11 cellular contexts compared by ENCODE assay signal in genomic region chr1:179818260-179818659, GRCh38.
"Had no signal": no experiment of that assay in that cellular context is flagged by ENCODE, and none has a peak within 500 bp of the region (broad histone marks: within the 10 kb centered on the region; RNA-seq: fewer than 3 reads in every experiment).

No MANE protein-coding gene starts in this region.

- DNase-seq: activated CD4-positive, alpha-beta T cell treated with anti-CD3 and anti-CD28 coated beads, Interleukin-2, amount 10 ng/mL, durations not matched to agents 7 days and 5 days; activated CD8-positive, alpha-beta memory T cell treated with anti-CD3 and anti-CD28 coated beads, Interleukin-2, amount 50 U/mL, for 4 hours; activated T-cell treated with anti-CD3 and anti-CD28 coated beads, Interleukin-2, amount 50 U/mL, for 4 hours; cortex of kidney; effector CD4-positive, alpha-beta T cell; lower lobe of right lung; stimulated activated CD4-positive, alpha-beta T cell treated with anti-CD3 and anti-CD28 coated beads, Interleukin-4, amount 100 ng/mL, for 4 hours; T-cell had no signal

- H3K27me3 ChIP-seq: breast epithelium had no signal

- H3K9me3 ChIP-seq: breast epithelium, lower lobe of right lung had no signal

- H3K27ac ChIP-seq: lower lobe of right lung had no signal

- H3K4me3 ChIP-seq: breast epithelium, lower lobe of right lung had no signal

- H3K4me1 ChIP-seq: breast epithelium had no signal

- ATAC-seq: activated T-cell treated with anti-CD3 and anti-CD28 coated beads, Interleukin-2, amount 50 U/mL, for 4 hours; lower lobe of right lung; SK-N-SH treated with all-trans-retinoic acid at 6 μM for 48 hours; stimulated activated memory B cell treated with anti-CD40 and anti-IgM and Interleukin-4, amounts not matched to agents 10 μg/mL and 1 μg/mL and 100 μg/mL, for 72 hours; T-cell had no signal

- H3K36me3 ChIP-seq: breast epithelium, lower lobe of right lung had no signal
